In genomic region chr17:75032896-75033294, GRCh38 we compare ENCODE assay signal across 8 cellular contexts. TPM values are rescaled to one million over a fixed set of nuclear protein-coding genes. Genes with fewer than 3 reads are reported as not detected.
DNase-seq lines count a peak whose midpoint lies in the region; ATAC-seq lines count a peak whose summit lies in the region.

No MANE protein-coding gene starts in this region.

- H3K27ac Mint-ChIP-seq in activated naive CD4-positive, alpha-beta T cell treated with anti-CD3 and anti-CD28 coated beads for 36 hours: no peak overlapping the region
- no peak overlapping the region for H3K27ac Mint-ChIP-seq in activated CD4-positive, alpha-beta memory T cell treated with anti-CD3 and anti-CD28 coated beads for 36 hours

- H3K4me1 ChIP-seq in iPS-20b (ENCODE audit: insufficient read depth, low read length): no peaks in the 10 kb centered on the region

- H3K9ac ChIP-seq in iPS-20b (ENCODE audit: low read depth, low read length): peak overlapping the region; percentile 83; the same call in 1 of the 2 replicates

- no peak for ATAC-seq in HG02798 (IDR thresholded peaks at IDR 0.05; ENCODE audit: poor library complexity, unreplicated experiment)
- no peak for ATAC-seq in HG03280 (IDR thresholded peaks at IDR 0.05; ENCODE audit: unreplicated experiment)

- H3K36me3 Mint-ChIP-seq in activated naive CD4-positive, alpha-beta T cell treated with anti-CD3 and anti-CD28 coated beads for 36 hours (ENCODE audit: low read depth): peaks cover 6% of the 10 kb centered on the region
- H3K36me3 Mint-ChIP-seq in activated CD4-positive, alpha-beta memory T cell treated with anti-CD3 and anti-CD28 coated beads for 36 hours: peaks cover 5% of the 10 kb centered on the region

- peak overlapping the region; percentile 85 for H3K4me3 ChIP-seq in iPS-20b (ENCODE audit: low read length)

- no peak for DNase-seq in activated naive CD4-positive, alpha-beta T cell treated with anti-CD3 and anti-CD28 coated beads for 36 hours
- no peak for DNase-seq in activated naive CD4-positive, alpha-beta T cell treated with Interleukin-2 at 50 U/mL for 16 hours
- no peak for DNase-seq in activated CD4-positive, alpha-beta memory T cell treated with anti-CD3 and anti-CD28 coated beads for 36 hours
- no peak for DNase-seq in COLO829 (ENCODE audit: low spot score)

- peaks cover 46% of the 10 kb centered on the region for H3K4me1 Mint-ChIP-seq in activated naive CD4-positive, alpha-beta T cell treated with anti-CD3 and anti-CD28 coated beads for 36 hours (ENCODE audit: low read depth)
- peaks cover 46% of the 10 kb centered on the region for H3K4me1 Mint-ChIP-seq in activated CD4-positive, alpha-beta memory T cell treated with anti-CD3 and anti-CD28 coated beads for 36 hours (ENCODE audit: low read depth)

- CTCF ChIA-PET in activated naive CD4-positive, alpha-beta T cell treated with anti-CD3 and anti-CD28 coated beads for 36 hours (lab: Charles Lee): interaction anchor here (2.7 kb wide), 1 partner anchor 72 kb away, joined by 22 read pairs; no protein-coding TSS in a partner anchor
- CTCF ChIA-PET in activated CD4-positive, alpha-beta memory T cell treated with anti-CD3 and anti-CD28 coated beads for 36 hours (lab: Charles Lee): interaction anchor here (1.9 to 2.3 kb wide), 2 partner anchors 20 to 72 kb away, joined by 9 to 15 read pairs; partner anchors contain the start of gene MRPL58

- intact Hi-C loops in activated naive CD4-positive, alpha-beta T cell treated with anti-CD3 and anti-CD28 coated beads for 36 hours (cut with micrococcal nuclease): loop anchor here (1.0 to 10.0 kb wide), 6 partner anchors 14 to 1232 kb away; partner anchors contain the start of genes ATP5PD, KCTD2, NUP85 and UBALD2
- intact Hi-C loops in activated CD4-positive, alpha-beta memory T cell treated with anti-CD3 and anti-CD28 coated beads for 36 hours (cut with micrococcal nuclease): loop anchor here (2.0 to 10.0 kb wide), 5 partner anchors 20 to 372 kb away; partner anchors contain the start of genes GGA3, GRB2, MRPL58 and MRPS7

- 0 out of 2 replicates have a peak, but pooled peaks cover 3% of the 10 kb centered on the region for H3K36me3 ChIP-seq in iPS-20b (ENCODE audit: insufficient read depth, low read depth, low read length)

- no peaks in the 10 kb centered on the region for H3K9me3 Mint-ChIP-seq in activated naive CD4-positive, alpha-beta T cell treated with anti-CD3 and anti-CD28 coated beads for 36 hours
- H3K9me3 Mint-ChIP-seq in activated CD4-positive, alpha-beta memory T cell treated with anti-CD3 and anti-CD28 coated beads for 36 hours: peaks cover 4% of the 10 kb centered on the region

- peak overlapping the region; percentile 95 for H3K4me3 Mint-ChIP-seq in activated naive CD4-positive, alpha-beta T cell treated with anti-CD3 and anti-CD28 coated beads for 36 hours
- peak overlapping the region; percentile 69 for H3K4me3 Mint-ChIP-seq in activated CD4-positive, alpha-beta memory T cell treated with anti-CD3 and anti-CD28 coated beads for 36 hours

- POLR2A ChIA-PET in activated CD4-positive, alpha-beta memory T cell treated with anti-CD3 and anti-CD28 coated beads for 36 hours (lab: Charles Lee): no interaction called here

- peaks cover 3% of the 10 kb centered on the region for H3K27me3 Mint-ChIP-seq in activated naive CD4-positive, alpha-beta T cell treated with anti-CD3 and anti-CD28 coated beads for 36 hours (ENCODE audit: low read depth)
- H3K27me3 Mint-ChIP-seq in activated CD4-positive, alpha-beta memory T cell treated with anti-CD3 and anti-CD28 coated beads for 36 hours: peaks cover 4% of the 10 kb centered on the region

- H3K27ac ChIP-seq in iPS-20b (ENCODE audit: low read length) (no peak overlapping the region), temporal lobe (ENCODE audit: low read depth, low read length) (peak overlapping the region; percentile 50)

- H3K9me3 ChIP-seq in iPS-20b (ENCODE audit: insufficient read depth, low read depth, low read length): peaks cover 14% of the 10 kb centered on the region

- H3K27me3 ChIP-seq in iPS-20b (ENCODE audit: insufficient read depth, low read length): no peaks in the 10 kb centered on the region

RNA-seq across cellular contexts. Expression of gene ATP5PD, which starts 13.9 kb away (rescaled TPM):
- total RNA-seq in activated naive CD4-positive, alpha-beta T cell treated with anti-CD3 and anti-CD28 coated beads for 36 hours: 100 to 1,000 TPM; 227 to 249 TPM
- total RNA-seq in activated CD4-positive, alpha-beta memory T cell treated with anti-CD3 and anti-CD28 coated beads for 36 hours: 100 to 1,000 TPM; 249 to 261 TPM
- 75.0 TPM for total RNA-seq in temporal lobe

RNA-seq across cellular contexts. Expression of gene KCTD2, which starts 14.1 kb away (rescaled TPM):
- total RNA-seq in activated naive CD4-positive, alpha-beta T cell treated with anti-CD3 and anti-CD28 coated beads for 36 hours: 10 to 100 TPM; 18.7 to 20.8 TPM
- 10 to 100 TPM; 20.6 to 23.3 TPM for total RNA-seq in activated CD4-positive, alpha-beta memory T cell treated with anti-CD3 and anti-CD28 coated beads for 36 hours
- total RNA-seq in temporal lobe: 29.7 TPM

RNA-seq across cellular contexts. Expression of gene MRPL58, which starts 20.4 kb away (rescaled TPM):
- 10 to 100 TPM; 60.6 to 64.5 TPM for total RNA-seq in activated naive CD4-positive, alpha-beta T cell treated with anti-CD3 and anti-CD28 coated beads for 36 hours
- 10 to 100 TPM; 57.7 TPM for total RNA-seq in activated CD4-positive, alpha-beta memory T cell treated with anti-CD3 and anti-CD28 coated beads for 36 hours
- 8.6 TPM for total RNA-seq in temporal lobe

RNA-seq across cellular contexts. Expression of gene CDR2L, which starts 45.5 kb away (rescaled TPM):
- under 1 TPM; 0.49 to 0.93 TPM for total RNA-seq in activated naive CD4-positive, alpha-beta T cell treated with anti-CD3 and anti-CD28 coated beads for 36 hours
- 1 to 10 TPM; 1.1 to 1.3 TPM for total RNA-seq in activated CD4-positive, alpha-beta memory T cell treated with anti-CD3 and anti-CD28 coated beads for 36 hours
- total RNA-seq in temporal lobe: 5.9 TPM

RNA-seq across cellular contexts. Expression of gene SLC16A5, which starts 54.9 kb away (rescaled TPM):
- total RNA-seq in activated naive CD4-positive, alpha-beta T cell treated with anti-CD3 and anti-CD28 coated beads for 36 hours: 1 to 10 TPM; 2.5 to 3.1 TPM
- 1 to 10 TPM; 6.7 to 7.7 TPM for total RNA-seq in activated CD4-positive, alpha-beta memory T cell treated with anti-CD3 and anti-CD28 coated beads for 36 hours
- total RNA-seq in temporal lobe: 0.98 TPM
